Comparison of ENCODE assay signal across 29 cellular contexts in the genomic region with DNA sequence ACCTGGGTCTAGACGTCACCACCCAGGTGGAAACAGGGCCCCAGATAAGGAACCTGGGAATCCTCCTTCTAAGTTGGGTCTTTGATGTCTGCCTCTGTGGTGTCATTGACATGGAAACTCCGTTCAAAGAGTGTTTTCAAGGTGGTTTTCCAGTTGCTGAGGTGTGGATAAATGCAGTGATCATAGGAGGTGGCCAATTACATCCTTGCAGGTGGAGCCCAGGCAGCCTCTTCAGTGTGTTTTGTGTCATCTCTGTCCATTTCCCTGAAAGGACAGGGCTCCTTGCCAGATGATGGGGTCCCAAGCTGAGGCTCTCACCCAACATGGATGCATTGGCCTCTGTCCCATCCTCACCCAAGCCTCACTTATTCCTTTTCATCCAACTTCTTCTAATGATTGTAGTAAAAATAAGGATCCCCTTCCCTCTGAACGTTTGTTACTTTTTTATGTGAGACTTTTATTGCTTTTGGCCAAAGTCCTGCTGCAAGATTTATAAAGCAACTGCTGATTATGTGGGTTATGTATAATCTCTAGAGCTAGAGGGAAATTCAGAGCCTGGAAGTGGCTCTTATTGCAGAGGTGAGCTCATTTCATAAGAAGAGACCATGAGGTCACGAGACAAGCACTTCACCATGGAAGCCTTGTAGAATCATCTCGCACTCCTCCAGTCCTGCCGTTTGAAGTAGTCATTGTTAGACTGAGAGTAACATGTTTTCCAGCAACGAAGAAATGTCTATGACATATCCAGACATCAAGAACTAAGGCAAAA. TPM values are rescaled to one million over a fixed set of nuclear protein-coding genes. Genes with fewer than 3 reads are reported as not detected.
"Had no signal": no experiment of that assay in that cellular context is flagged by ENCODE, and none has a peak within 500 bp of the region (broad histone marks: within the 10 kb centered on the region; RNA-seq: fewer than 3 reads in every experiment).

No MANE protein-coding gene starts in this region.

- DNase-seq: activated CD4-positive, alpha-beta memory T cell treated with anti-CD3 and anti-CD28 coated beads, Interleukin-2, amount 10 ng/mL, durations not matched to agents 7 days and 5 days; activated CD4-positive, alpha-beta T cell treated with anti-CD3 and anti-CD28 coated beads for 36 hours; activated CD4-positive, alpha-beta T cell treated with anti-CD3 and anti-CD28 coated beads, Interleukin-2, amount 50 U/mL, for 1 hour; activated gamma-delta T cell; activated naive CD4-positive, alpha-beta T cell treated with anti-CD3 and anti-CD28 coated beads, Interleukin-2, amount 10 ng/mL, durations not matched to agents 7 days and 5 days; activated naive CD8-positive, alpha-beta T cell treated with anti-CD3 and anti-CD28 coated beads for 36 hours; activated T-cell treated with anti-CD3 and anti-CD28 coated beads for 4 hours; activated T-cell treated with anti-CD3 and anti-CD28 coated beads, Interleukin-2, amount 50 U/mL, for 48 hours; brain microvascular endothelial cell; MM.1S; NCI-H1105; NCI-H146; NCI-H1930; NCI-H345; NCI-H510A; NCI-H526 treated with DMSO at 0.1 percent for 48 hours; NCI-H82; NK-92 treated with Interleukin-12 subunit alpha and Interleukin-12 subunit beta, amount 100 ng/mL, for 24 hours; OCI-M1; RPMI8226; T-cell had no signal

- H3K27me3 ChIP-seq: brain microvascular endothelial cell, cardiac muscle cell had no signal

- H3K36me3 ChIP-seq: brain microvascular endothelial cell, cardiac muscle cell had no signal

- H3K27ac ChIP-seq: brain microvascular endothelial cell, cardiac muscle cell, SK-N-MC, VCaP had no signal

- ATAC-seq: activated CD4-positive, alpha-beta T cell treated with anti-CD3 and anti-CD28 coated beads for 36 hours; activated T-helper 17 cell treated with anti-CD3 and anti-CD28 coated beads, Interleukin-2, amount 50 U/mL, for 72 hours; Panc1; Right ventricle myocardium inferior; T-cell had no signal

- H3K4me3 ChIP-seq: cardiac muscle cell, SK-N-MC had no signal

RNA-seq across cellular contexts. Expression of a gene that starts 31.9 kb away (rescaled TPM):
- total RNA-seq: activated CD4-positive, alpha-beta memory T cell treated with anti-CD3 and anti-CD28 coated beads, Interleukin-2, amount 10 ng/mL, durations not matched to agents 7 days and 5 days; activated CD4-positive, alpha-beta T cell treated with anti-CD3 and anti-CD28 coated beads for 36 hours; activated CD8-positive, alpha-beta memory T cell treated with anti-CD3 and anti-CD28 coated beads for 36 hours; activated naive CD8-positive, alpha-beta T cell treated with anti-CD3 and anti-CD28 coated beads for 36 hours; activated T-helper 17 cell treated with anti-CD3 and anti-CD28 coated beads, Interleukin-2, amount 50 U/mL, for 72 hours; T-cell; T-helper 2 cell treated with Interferon-gamma antibody and Interleukin-4, amounts not matched to agents 100 ng/mL and 5 ng/mL, for 36 hours had no signal
